8 cellular contexts compared by ENCODE assay signal in the genomic region with DNA sequence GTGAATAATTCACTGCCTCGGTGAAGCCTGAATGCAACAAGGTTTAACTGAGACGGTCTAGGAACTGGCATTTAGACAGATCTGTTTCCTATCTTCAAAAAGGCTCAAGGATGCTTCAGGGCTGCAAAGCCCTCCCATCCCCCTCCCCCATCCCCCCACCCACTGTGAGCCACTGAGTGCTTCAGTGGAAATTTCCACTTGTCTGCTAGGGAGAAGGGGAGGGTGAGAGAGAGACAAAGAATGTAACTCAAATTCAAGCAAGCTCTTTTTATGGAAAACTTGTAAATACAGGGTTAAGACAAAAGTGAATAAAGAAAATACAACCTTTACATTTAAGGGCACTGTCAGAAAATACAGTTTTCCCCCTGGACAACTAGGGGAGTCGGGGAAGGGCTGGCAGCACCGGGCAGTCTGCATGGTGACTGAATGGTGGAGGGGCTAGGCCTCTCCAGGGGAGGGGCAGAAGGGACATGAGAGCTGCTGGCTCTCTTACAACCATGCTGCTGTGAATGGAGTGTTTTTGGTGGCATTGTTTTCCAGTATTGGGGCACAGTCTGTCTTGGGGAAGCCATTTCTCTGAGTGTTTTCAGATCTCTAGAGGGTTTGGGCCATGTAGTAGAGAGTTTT. TPM values are rescaled to one million over a fixed set of nuclear protein-coding genes. Genes with fewer than 3 reads are reported as not detected.
A peak's percentile ranks its signal among the peaks of the same experiment; 100 is the strongest.
DNase-seq lines count a peak whose midpoint lies in the region; ATAC-seq and TF ChIP-seq lines count a peak whose summit lies in the region.

No MANE protein-coding gene starts in this region.

- peak overlapping the region; percentile 69; the same call in 1 of the 2 replicates for H3K27ac ChIP-seq in HUES6 (ENCODE audit: low read depth, low read length)
- H3K27ac ChIP-seq in right cardiac atrium (ENCODE audit: low read length) = peak overlapping the region; percentile 80
- peak overlapping the region; percentile 27 to 68 (median 48) for H3K27ac ChIP-seq in spleen
- H3K27ac ChIP-seq in foreskin keratinocyte = no peak overlapping the region

- H3K27me3 Mint-ChIP-seq in activated T-cell treated with anti-CD3 and anti-CD28 coated beads, Interleukin-2, amount 50 U/mL, for 72 hours (ENCODE audit: low read depth) = no peaks in the 10 kb centered on the region

- no peak for TF ChIP-seq POLR2A in spleen (IDR thresholded peaks at IDR 0.05)

- H3K9me3 ChIP-seq in HUES6 (ENCODE audit: control insufficient read depth, insufficient read depth, low read depth, low read length) (no peaks in the 10 kb centered on the region; the same call in 1 of the 2 replicates), right cardiac atrium (ENCODE audit: control insufficient read depth, low read length) (no peaks in the 10 kb centered on the region), spleen (no peaks in the 10 kb centered on the region)

- H3K9ac ChIP-seq in HUES6 (ENCODE audit: low read length) = peak overlapping the region; percentile 64

- DNase-seq in activated T-cell treated with anti-CD3 and anti-CD28 coated beads, Interleukin-2, amount 50 U/mL, for 72 hours = no peak
- no peak for DNase-seq in right cardiac atrium
- DNase-seq in spleen = no peak
- DNase-seq in foreskin keratinocyte = no peak

- H3K27me3 ChIP-seq in HUES6 (ENCODE audit: control insufficient read depth, insufficient read depth, low read length) (no peaks in the 10 kb centered on the region), right cardiac atrium (ENCODE audit: control insufficient read depth, insufficient read depth) (no peaks in the 10 kb centered on the region), spleen (replicated peaks in 1 of 7) (no peaks in the 10 kb centered on the region), foreskin keratinocyte (no peaks in the 10 kb centered on the region)

- TF ChIP-seq CTCF in spleen (IDR thresholded peaks at IDR 0.05 in 8 of 11, conservative IDR thresholded peaks at IDR 0.05 in 3 of 11) (no peak), foreskin keratinocyte (conservative IDR thresholded peaks at IDR 0.05) (no peak)

- intact Hi-C loops in right cardiac atrium (cut with DNase I) = no loop called here
- intact Hi-C loops in spleen (cut with DNase I; ENCODE audit: low total_unique reads) = no loop called here

- H3K27ac Mint-ChIP-seq in activated T-cell treated with anti-CD3 and anti-CD28 coated beads, Interleukin-2, amount 50 U/mL, for 72 hours = peak overlapping the region; percentile 97

- peaks cover 0 to 1% of the 10 kb centered on the region in 2 donors for H3K9me3 Mint-ChIP-seq in activated T-cell treated with anti-CD3 and anti-CD28 coated beads, Interleukin-2, amount 50 U/mL, for 72 hours

- ATAC-seq in activated T-cell treated with anti-CD3 and anti-CD28 coated beads, Interleukin-2, amount 50 U/mL, for 72 hours (replicated peaks in 1 of 2) = no peak
- ATAC-seq in right cardiac atrium (no peak), GM21576 (IDR thresholded peaks at IDR 0.05; ENCODE audit: unreplicated experiment) (no peak), HG03025 (IDR thresholded peaks at IDR 0.05; ENCODE audit: low FRiP score, unreplicated experiment) (no peak), foreskin keratinocyte (no peak), HG02610 (IDR thresholded peaks at IDR 0.05; ENCODE audit: unreplicated experiment) (no peak)

- H3K4me3 ChIP-seq in HUES6 (ENCODE audit: low read depth, low read length) (peak overlapping the region; percentile 37; the same call in 1 of the 2 replicates), right cardiac atrium (ENCODE audit: low read length) (no peak overlapping the region), spleen (no peak overlapping the region)

- 47% methylated on average over 4 of the region's 4 CpGs for WGBS in right cardiac atrium
- WGBS in spleen, 5 donors = 55 to 70% (median 69%) methylated on average over 4 of the region's 4 CpGs

- H3K4me1 Mint-ChIP-seq in activated T-cell treated with anti-CD3 and anti-CD28 coated beads, Interleukin-2, amount 50 U/mL, for 72 hours (ENCODE audit: low read depth) = peaks cover 93% of the 10 kb centered on the region

- peaks cover 56% of the 10 kb centered on the region for H3K4me1 ChIP-seq in HUES6 (ENCODE audit: control insufficient read depth, insufficient read depth, low read length)
- peaks cover 32% of the 10 kb centered on the region for H3K4me1 ChIP-seq in right cardiac atrium (ENCODE audit: control insufficient read depth, insufficient read depth, low read length)
- H3K4me1 ChIP-seq in spleen = peaks cover 4 to 56% (median 33%) of the 10 kb centered on the region in 6 donors
- H3K4me1 ChIP-seq in foreskin keratinocyte = peaks cover 21% of the 10 kb centered on the region

- peaks cover 18 to 38% of the 10 kb centered on the region in 2 donors for H3K36me3 Mint-ChIP-seq in activated T-cell treated with anti-CD3 and anti-CD28 coated beads, Interleukin-2, amount 50 U/mL, for 72 hours (ENCODE audit: insufficient read depth in 2 of 2)

- peak overlapping the region; percentile 69 to 81 for H3K4me3 Mint-ChIP-seq in activated T-cell treated with anti-CD3 and anti-CD28 coated beads, Interleukin-2, amount 50 U/mL, for 72 hours

- H3K36me3 ChIP-seq in HUES6 (ENCODE audit: control insufficient read depth, insufficient read depth, low read length) (peaks cover 58% of the 10 kb centered on the region), spleen (peaks cover 0 to 67% (median 17%) of the 10 kb centered on the region in 6 donors)

RNA-seq across cellular contexts. Expression of gene MRPS6, which starts 56.7 kb away (rescaled TPM):
- 100 to 1,000 TPM; 154 to 193 TPM for total RNA-seq in activated T-cell treated with anti-CD3 and anti-CD28 coated beads, Interleukin-2, amount 50 U/mL, for 72 hours
- total RNA-seq in right cardiac atrium (10 to 100 TPM; 67.6 to 78.1 (median 73.1) TPM), spleen (10 to 100 TPM; 18.7 to 38.9 (median 30.4) TPM), foreskin keratinocyte (34.3 and 43.0 TPM in 2 replicates)
- polyA plus RNA-seq in right cardiac atrium (95.3 TPM), spleen (10 to 100 TPM; 45.6 to 74.9 (median 46.0) TPM), foreskin keratinocyte (60.0 and 69.8 TPM in 2 replicates)

RNA-seq across cellular contexts. Expression of gene SLC5A3, which starts 56.7 kb away (rescaled TPM):
- 10 to 100 TPM; 37.6 to 39.8 TPM for total RNA-seq in activated T-cell treated with anti-CD3 and anti-CD28 coated beads, Interleukin-2, amount 50 U/mL, for 72 hours
- total RNA-seq in right cardiac atrium (10 to 100 TPM in 1 of 4 donors, 1 to 10 TPM in 3; 4.1 to 11.7 (median 6.7) TPM), spleen (10 to 100 TPM in 6 of 7 donors, 1 to 10 TPM in 1; 8.8 to 22.3 (median 12.2) TPM), foreskin keratinocyte (8.3 and 8.6 TPM in 2 replicates)
- polyA plus RNA-seq in right cardiac atrium (2.2 TPM), spleen (1 to 10 TPM; 1.1 to 2.7 (median 1.2) TPM), foreskin keratinocyte (0.77 and 1.0 TPM in 2 replicates)
